Comparison of ENCODE assay signal across 2 cellular contexts in the genomic region with DNA sequence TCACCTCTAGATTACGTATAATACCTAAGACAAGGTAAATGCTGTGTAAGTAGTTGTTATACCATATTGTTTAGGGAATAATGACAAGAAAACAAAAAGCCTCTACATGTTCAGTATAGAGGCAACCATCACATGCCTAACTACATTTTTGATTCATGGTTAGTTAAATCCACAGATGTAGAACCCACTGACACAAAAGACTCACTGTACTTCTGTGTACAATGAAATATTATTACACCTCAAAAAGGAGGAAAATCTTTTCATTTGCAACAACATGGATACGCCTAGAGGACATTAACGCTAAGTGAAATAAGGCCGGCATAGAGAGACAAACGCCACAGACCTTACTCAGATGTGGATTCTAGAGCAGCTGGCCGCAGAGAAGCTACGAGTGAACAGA.
TF ChIP-seq lines count a peak whose summit lies in the region.

No MANE protein-coding gene starts in this region.

TF ChIP-seq in GM23338, 12 proteins besides CTCF, POLR2A, EP300 and RAD21 (continued from another document and continues in another):
- TF ChIP-seq, protein P1, sequence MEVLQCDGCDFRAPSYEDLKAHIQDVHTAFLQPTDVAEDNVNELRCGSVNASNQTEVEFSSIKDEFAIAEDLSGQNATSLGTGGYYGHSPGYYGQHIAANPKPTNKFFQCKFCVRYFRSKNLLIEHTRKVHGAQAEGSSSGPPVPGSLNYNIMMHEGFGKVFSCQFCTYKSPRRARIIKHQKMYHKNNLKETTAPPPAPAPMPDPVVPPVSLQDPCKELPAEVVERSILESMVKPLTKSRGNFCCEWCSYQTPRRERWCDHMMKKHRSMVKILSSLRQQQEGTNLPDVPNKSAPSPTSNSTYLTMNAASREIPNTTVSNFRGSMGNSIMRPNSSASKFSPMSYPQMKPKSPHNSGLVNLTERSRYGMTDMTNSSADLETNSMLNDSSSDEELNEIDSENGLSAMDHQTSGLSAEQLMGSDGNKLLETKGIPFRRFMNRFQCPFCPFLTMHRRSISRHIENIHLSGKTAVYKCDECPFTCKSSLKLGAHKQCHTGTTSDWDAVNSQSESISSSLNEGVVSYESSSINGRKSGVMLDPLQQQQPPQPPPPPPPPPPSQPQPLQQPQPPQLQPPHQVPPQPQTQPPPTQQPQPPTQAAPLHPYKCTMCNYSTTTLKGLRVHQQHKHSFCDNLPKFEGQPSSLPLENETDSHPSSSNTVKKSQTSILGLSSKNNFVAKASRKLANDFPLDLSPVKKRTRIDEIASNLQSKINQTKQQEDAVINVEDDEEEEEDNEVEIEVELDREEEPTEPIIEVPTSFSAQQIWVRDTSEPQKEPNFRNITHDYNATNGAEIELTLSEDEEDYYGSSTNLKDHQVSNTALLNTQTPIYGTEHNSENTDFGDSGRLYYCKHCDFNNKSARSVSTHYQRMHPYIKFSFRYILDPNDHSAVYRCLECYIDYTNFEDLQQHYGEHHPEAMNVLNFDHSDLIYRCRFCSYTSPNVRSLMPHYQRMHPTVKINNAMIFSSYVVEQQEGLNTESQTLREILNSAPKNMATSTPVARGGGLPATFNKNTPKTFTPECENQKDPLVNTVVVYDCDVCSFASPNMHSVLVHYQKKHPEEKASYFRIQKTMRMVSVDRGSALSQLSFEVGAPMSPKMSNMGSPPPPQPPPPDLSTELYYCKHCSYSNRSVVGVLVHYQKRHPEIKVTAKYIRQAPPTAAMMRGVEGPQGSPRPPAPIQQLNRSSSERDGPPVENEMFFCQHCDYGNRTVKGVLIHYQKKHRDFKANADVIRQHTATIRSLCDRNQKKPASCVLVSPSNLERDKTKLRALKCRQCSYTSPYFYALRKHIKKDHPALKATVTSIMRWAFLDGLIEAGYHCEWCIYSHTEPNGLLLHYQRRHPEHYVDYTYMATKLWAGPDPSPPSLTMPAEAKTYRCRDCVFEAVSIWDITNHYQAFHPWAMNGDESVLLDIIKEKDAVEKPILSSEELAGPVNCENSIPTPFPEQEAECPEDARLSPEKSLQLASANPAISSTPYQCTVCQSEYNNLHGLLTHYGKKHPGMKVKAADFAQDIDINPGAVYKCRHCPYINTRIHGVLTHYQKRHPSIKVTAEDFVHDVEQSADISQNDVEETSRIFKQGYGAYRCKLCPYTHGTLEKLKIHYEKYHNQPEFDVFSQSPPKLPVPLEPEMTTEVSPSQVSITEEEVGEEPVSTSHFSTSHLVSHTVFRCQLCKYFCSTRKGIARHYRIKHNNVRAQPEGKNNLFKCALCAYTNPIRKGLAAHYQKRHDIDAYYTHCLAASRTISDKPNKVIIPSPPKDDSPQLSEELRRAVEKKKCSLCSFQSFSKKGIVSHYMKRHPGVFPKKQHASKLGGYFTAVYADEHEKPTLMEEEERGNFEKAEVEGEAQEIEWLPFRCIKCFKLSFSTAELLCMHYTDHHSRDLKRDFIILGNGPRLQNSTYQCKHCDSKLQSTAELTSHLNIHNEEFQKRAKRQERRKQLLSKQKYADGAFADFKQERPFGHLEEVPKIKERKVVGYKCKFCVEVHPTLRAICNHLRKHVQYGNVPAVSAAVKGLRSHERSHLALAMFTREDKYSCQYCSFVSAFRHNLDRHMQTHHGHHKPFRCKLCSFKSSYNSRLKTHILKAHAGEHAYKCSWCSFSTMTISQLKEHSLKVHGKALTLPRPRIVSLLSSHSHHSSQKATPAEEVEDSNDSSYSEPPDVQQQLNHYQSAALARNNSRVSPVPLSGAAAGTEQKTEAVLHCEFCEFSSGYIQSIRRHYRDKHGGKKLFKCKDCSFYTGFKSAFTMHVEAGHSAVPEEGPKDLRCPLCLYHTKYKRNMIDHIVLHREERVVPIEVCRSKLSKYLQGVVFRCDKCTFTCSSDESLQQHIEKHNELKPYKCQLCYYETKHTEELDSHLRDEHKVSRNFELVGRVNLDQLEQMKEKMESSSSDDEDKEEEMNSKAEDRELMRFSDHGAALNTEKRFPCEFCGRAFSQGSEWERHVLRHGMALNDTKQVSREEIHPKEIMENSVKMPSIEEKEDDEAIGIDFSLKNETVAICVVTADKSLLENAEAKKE (CRISPR knock-in tag; IDR thresholded peaks at IDR 0.05) = no peak
- TF ChIP-seq, protein P2, sequence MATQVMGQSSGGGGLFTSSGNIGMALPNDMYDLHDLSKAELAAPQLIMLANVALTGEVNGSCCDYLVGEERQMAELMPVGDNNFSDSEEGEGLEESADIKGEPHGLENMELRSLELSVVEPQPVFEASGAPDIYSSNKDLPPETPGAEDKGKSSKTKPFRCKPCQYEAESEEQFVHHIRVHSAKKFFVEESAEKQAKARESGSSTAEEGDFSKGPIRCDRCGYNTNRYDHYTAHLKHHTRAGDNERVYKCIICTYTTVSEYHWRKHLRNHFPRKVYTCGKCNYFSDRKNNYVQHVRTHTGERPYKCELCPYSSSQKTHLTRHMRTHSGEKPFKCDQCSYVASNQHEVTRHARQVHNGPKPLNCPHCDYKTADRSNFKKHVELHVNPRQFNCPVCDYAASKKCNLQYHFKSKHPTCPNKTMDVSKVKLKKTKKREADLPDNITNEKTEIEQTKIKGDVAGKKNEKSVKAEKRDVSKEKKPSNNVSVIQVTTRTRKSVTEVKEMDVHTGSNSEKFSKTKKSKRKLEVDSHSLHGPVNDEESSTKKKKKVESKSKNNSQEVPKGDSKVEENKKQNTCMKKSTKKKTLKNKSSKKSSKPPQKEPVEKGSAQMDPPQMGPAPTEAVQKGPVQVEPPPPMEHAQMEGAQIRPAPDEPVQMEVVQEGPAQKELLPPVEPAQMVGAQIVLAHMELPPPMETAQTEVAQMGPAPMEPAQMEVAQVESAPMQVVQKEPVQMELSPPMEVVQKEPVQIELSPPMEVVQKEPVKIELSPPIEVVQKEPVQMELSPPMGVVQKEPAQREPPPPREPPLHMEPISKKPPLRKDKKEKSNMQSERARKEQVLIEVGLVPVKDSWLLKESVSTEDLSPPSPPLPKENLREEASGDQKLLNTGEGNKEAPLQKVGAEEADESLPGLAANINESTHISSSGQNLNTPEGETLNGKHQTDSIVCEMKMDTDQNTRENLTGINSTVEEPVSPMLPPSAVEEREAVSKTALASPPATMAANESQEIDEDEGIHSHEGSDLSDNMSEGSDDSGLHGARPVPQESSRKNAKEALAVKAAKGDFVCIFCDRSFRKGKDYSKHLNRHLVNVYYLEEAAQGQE (IDR thresholded peaks at IDR 0.05; ENCODE audit: unreplicated experiment) = no peak
- TF ChIP-seq ZNF114 (CRISPR knock-in tag; IDR thresholded peaks at IDR 0.05) (no peak), POLR2AphosphoS5 (IDR thresholded peaks at IDR 0.05; ENCODE audit: low read depth) (no peak), NANOG (IDR thresholded peaks at IDR 0.05; ENCODE audit: borderline replicate concordance) (no peak), EZH2 (IDR thresholded peaks at IDR 0.05; ENCODE audit: low read depth, unreplicated experiment) (no peak), EZH2phosphoT487 (IDR thresholded peaks at IDR 0.05; ENCODE audit: unreplicated experiment) (no peak), JUNB (IDR thresholded peaks at IDR 0.05; ENCODE audit: unreplicated experiment) (no peak), ETS1 (IDR thresholded peaks at IDR 0.05) (no peak), STAT1 (IDR thresholded peaks at IDR 0.05; ENCODE audit: unreplicated experiment) (no peak)

TF ChIP-seq in WTC11, 78 proteins besides CTCF, POLR2A, EP300 and RAD21 (continued from another document):
- TF ChIP-seq, protein P3, sequence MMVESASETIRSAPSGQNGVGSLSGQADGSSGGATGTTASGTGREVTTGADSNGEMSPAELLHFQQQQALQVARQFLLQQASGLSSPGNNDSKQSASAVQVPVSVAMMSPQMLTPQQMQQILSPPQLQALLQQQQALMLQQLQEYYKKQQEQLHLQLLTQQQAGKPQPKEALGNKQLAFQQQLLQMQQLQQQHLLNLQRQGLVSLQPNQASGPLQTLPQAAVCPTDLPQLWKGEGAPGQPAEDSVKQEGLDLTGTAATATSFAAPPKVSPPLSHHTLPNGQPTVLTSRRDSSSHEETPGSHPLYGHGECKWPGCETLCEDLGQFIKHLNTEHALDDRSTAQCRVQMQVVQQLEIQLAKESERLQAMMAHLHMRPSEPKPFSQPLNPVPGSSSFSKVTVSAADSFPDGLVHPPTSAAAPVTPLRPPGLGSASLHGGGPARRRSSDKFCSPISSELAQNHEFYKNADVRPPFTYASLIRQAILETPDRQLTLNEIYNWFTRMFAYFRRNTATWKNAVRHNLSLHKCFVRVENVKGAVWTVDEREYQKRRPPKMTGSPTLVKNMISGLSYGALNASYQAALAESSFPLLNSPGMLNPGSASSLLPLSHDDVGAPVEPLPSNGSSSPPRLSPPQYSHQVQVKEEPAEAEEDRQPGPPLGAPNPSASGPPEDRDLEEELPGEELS (CRISPR knock-in tag; IDR thresholded peaks at IDR 0.05) = no peak
- TF ChIP-seq GABPB1 (CRISPR knock-in tag; IDR thresholded peaks at IDR 0.05) = no peak
TF ChIP-seq in WTC11: peak in this region for 0.
